Comparison of ENCODE assay signal across 20 cellular contexts in genomic region chr7:22651534-22652243, GRCh38.
DNase-seq lines count a peak whose midpoint lies in the region; ATAC-seq and FAIRE-seq lines count a peak whose summit lies in the region.
"Had no signal": no experiment of that assay in that cellular context is flagged by ENCODE, and none has a peak within 500 bp of the region (broad histone marks: within the 10 kb centered on the region; RNA-seq: fewer than 3 reads in every experiment).

No MANE protein-coding gene starts in this region.

- intact Hi-C loops in CD4-positive, alpha-beta memory T cell (cut with micrococcal nuclease): no loop called here

- DNase-seq in EL (peak; percentile 96), RCC 7860 (ENCODE audit: low spot score) (peak; percentile 99), dermis microvascular lymphatic vessel endothelial cell (ENCODE audit: low read depth in 2 of 2) (peak; percentile 95 to 96), NCI-H2107 treated with DMSO at 0.1 percent for 48 hours (lab: John Stamatoyannopoulos, UW; ENCODE audit: unreplicated experiment) (no peak), NCI-H128 (lab: John Stamatoyannopoulos, UW; ENCODE audit: unreplicated experiment) (no peak)
- no peak for DNase-seq in CD4-positive, alpha-beta memory T cell
- DNase-seq in natural killer cell treated with Interleukin-12 subunit alpha and Interleukin-12 subunit beta and Interleukin-15 and Interleukin-18, amount 100 ng/mL, for 72 hours (ENCODE audit: low spot score): no peak
- DNase-seq: activated CD8-positive, alpha-beta memory T cell treated with anti-CD3 and anti-CD28 coated beads, Interleukin-2, amount 50 U/mL, for 48 hours; activated naive CD8-positive, alpha-beta T cell treated with anti-CD3 and anti-CD28 coated beads, Interleukin-2, amount 50 U/mL, for 24 hours; CD4-positive, CD25-positive, alpha-beta regulatory T cell; effector CD4-positive, alpha-beta T cell; hypothalamus; lower lobe of right lung; NCI-H1436; NCI-H82; SJCRH30; stimulated activated CD4-positive, alpha-beta T cell treated with anti-CD3 and anti-CD28 coated beads, Interleukin-4, amount 100 ng/mL, for 4 hours had no signal

- peak overlapping the region; percentile 74 for H3K27ac ChIP-seq in mesodermal cell (ENCODE audit: low read depth, low read length, severe bottlenecking)
- H3K27ac ChIP-seq in CD4-positive, alpha-beta memory T cell (ENCODE audit: low read depth, low read length): no peak overlapping the region
- H3K27ac ChIP-seq: lower lobe of right lung, parathyroid adenoma, SJCRH30, VCaP had no signal

- peak; percentile 94 for FAIRE-seq in RCC 7860 (lab: Jason Lieb, UNC)

- no peak overlapping the region for H3K27ac Mint-ChIP-seq in CD4-positive, alpha-beta memory T cell
- H3K27ac Mint-ChIP-seq in natural killer cell treated with Interleukin-12 subunit alpha and Interleukin-12 subunit beta and Interleukin-15 and Interleukin-18, amount 100 ng/mL, for 72 hours: no peak overlapping the region
- H3K27ac Mint-ChIP-seq: activated naive CD8-positive, alpha-beta T cell treated with anti-CD3 and anti-CD28 coated beads, Interleukin-2, amount 50 U/mL, for 24 hours; CD4-positive, CD25-positive, alpha-beta regulatory T cell had no signal

- no peaks in the 10 kb centered on the region for H3K4me1 Mint-ChIP-seq in CD4-positive, alpha-beta memory T cell
- peaks cover 0 to 9% of the 10 kb centered on the region in 2 donors for H3K4me1 Mint-ChIP-seq in natural killer cell treated with Interleukin-12 subunit alpha and Interleukin-12 subunit beta and Interleukin-15 and Interleukin-18, amount 100 ng/mL, for 72 hours (ENCODE audit: low read depth in 2 of 2)
- H3K4me1 Mint-ChIP-seq: CD4-positive, CD25-positive, alpha-beta regulatory T cell had no signal

- peaks cover 8% of the 10 kb centered on the region for H3K36me3 ChIP-seq in mesodermal cell (ENCODE audit: control insufficient read depth, insufficient read depth, low read length)
- no peaks in the 10 kb centered on the region for H3K36me3 ChIP-seq in CD4-positive, alpha-beta memory T cell (ENCODE audit: insufficient read depth, low read length)
- H3K36me3 ChIP-seq: lower lobe of right lung, SJCRH30 had no signal

- POLR2A ChIA-PET in CD4-positive, alpha-beta memory T cell (lab: Charles Lee; ENCODE audit: partially characterized antibody): no interaction called here

- peaks cover 0 to 21% (median 15%) of the 10 kb centered on the region in 8 donors for H3K9me3 Mint-ChIP-seq in CD4-positive, alpha-beta memory T cell
- peaks cover 16% of the 10 kb centered on the region for H3K9me3 Mint-ChIP-seq in natural killer cell treated with Interleukin-12 subunit alpha and Interleukin-12 subunit beta and Interleukin-15 and Interleukin-18, amount 100 ng/mL, for 72 hours

- H3K9me3 ChIP-seq in mesodermal cell (ENCODE audit: control insufficient read depth, low read length): peaks cover 27% of the 10 kb centered on the region
- H3K9me3 ChIP-seq in CD4-positive, alpha-beta memory T cell (ENCODE audit: control insufficient read depth in 1 of 2, low read length in 2 of 2): no peaks in the 10 kb centered on the region
- H3K9me3 ChIP-seq: SJCRH30 had no signal

- H3K27me3 ChIP-seq in CD4-positive, alpha-beta memory T cell (ENCODE audit: insufficient read depth, low read length): no peaks in the 10 kb centered on the region
- H3K27me3 ChIP-seq: SJCRH30 had no signal

- WGBS in mesodermal cell (ENCODE audit: insufficient coverage in 2 of 2), 2 experiments: 83 to 100% methylated on average over 1 of the region's 5 CpGs

- H3K36me3 Mint-ChIP-seq in CD4-positive, alpha-beta memory T cell: peaks cover 0 to 5% of the 10 kb centered on the region in 2 donors
- H3K36me3 Mint-ChIP-seq in natural killer cell treated with Interleukin-12 subunit alpha and Interleukin-12 subunit beta and Interleukin-15 and Interleukin-18, amount 100 ng/mL, for 72 hours: peaks cover 24% of the 10 kb centered on the region
- H3K36me3 Mint-ChIP-seq: CD4-positive, CD25-positive, alpha-beta regulatory T cell had no signal

- peaks cover 1 to 5% of the 10 kb centered on the region in 2 donors for H3K27me3 Mint-ChIP-seq in CD4-positive, alpha-beta memory T cell
- H3K27me3 Mint-ChIP-seq in natural killer cell treated with Interleukin-12 subunit alpha and Interleukin-12 subunit beta and Interleukin-15 and Interleukin-18, amount 100 ng/mL, for 72 hours: peaks cover 9% of the 10 kb centered on the region in 2 donors
- H3K27me3 Mint-ChIP-seq: CD4-positive, CD25-positive, alpha-beta regulatory T cell had no signal

- CTCF ChIA-PET in CD4-positive, alpha-beta memory T cell (lab: Charles Lee; ENCODE audit: partially characterized antibody): no interaction called here

- H3K4me3 Mint-ChIP-seq in CD4-positive, alpha-beta memory T cell: no peak overlapping the region
- no peak overlapping the region for H3K4me3 Mint-ChIP-seq in natural killer cell treated with Interleukin-12 subunit alpha and Interleukin-12 subunit beta and Interleukin-15 and Interleukin-18, amount 100 ng/mL, for 72 hours
- H3K4me3 Mint-ChIP-seq: activated naive CD8-positive, alpha-beta T cell treated with anti-CD3 and anti-CD28 coated beads, Interleukin-2, amount 50 U/mL, for 24 hours; CD4-positive, CD25-positive, alpha-beta regulatory T cell had no signal

- peaks cover 17% of the 10 kb centered on the region for H3K4me1 ChIP-seq in mesodermal cell (ENCODE audit: control insufficient read depth, insufficient read depth, low read length, poor library complexity, severe bottlenecking)
- H3K4me1 ChIP-seq in CD4-positive, alpha-beta memory T cell (ENCODE audit: insufficient read depth, low read length): no peaks in the 10 kb centered on the region
- H3K4me1 ChIP-seq: lower lobe of right lung, parathyroid adenoma, SJCRH30 had no signal

- H3K4me3 ChIP-seq in mesodermal cell (ENCODE audit: extremely low read depth, insufficient read depth, low read length, poor library complexity, severe bottlenecking): no peak overlapping the region
- no peak overlapping the region for H3K4me3 ChIP-seq in CD4-positive, alpha-beta memory T cell (ENCODE audit: low read length in 2 of 2)
- H3K4me3 ChIP-seq: lower lobe of right lung, SJCRH30 had no signal

- no peak for ATAC-seq in natural killer cell treated with Interleukin-12 subunit alpha and Interleukin-12 subunit beta and Interleukin-15 and Interleukin-18, amount 100 ng/mL, for 72 hours
- ATAC-seq: activated naive CD8-positive, alpha-beta T cell treated with anti-CD3 and anti-CD28 coated beads, Interleukin-2, amount 50 U/mL, for 24 hours had no signal

Comparison
In these comparisons a context has a peak if more than half of its experiments do, and no peak if none do; other contexts are left out.
1. DNase-seq: peak in EL (single experiment), RCC 7860 (single experiment) and dermis microvascular lymphatic vessel endothelial cell (2 of 2); none in CD4-positive, alpha-beta memory T cell (0 of 5), NCI-H2107 treated with DMSO at 0.1 percent for 48 hours (single experiment), NCI-H128 (single experiment) and natural killer cell treated with Interleukin-12 subunit alpha and Interleukin-12 subunit beta and Interleukin-15 and Interleukin-18, amount 100 ng/mL, for 72 hours (single experiment).